In genomic region chr15:100592898-100593297, GRCh38 we compare ENCODE assay signal across 21 cellular contexts. TPM values are rescaled to one million over a fixed set of nuclear protein-coding genes. Genes with fewer than 3 reads are reported as not detected.
DNase-seq lines count a peak whose midpoint lies in the region; ATAC-seq, FAIRE-seq and TF ChIP-seq lines count a peak whose summit lies in the region.
"Had no signal": no experiment of that assay in that cellular context is flagged by ENCODE, and none has a peak within 500 bp of the region (broad histone marks: within the 10 kb centered on the region; RNA-seq: fewer than 3 reads in every experiment).

No MANE protein-coding gene starts in this region.

- peak overlapping the region; percentile 17 to 59 for H3K27ac Mint-ChIP-seq in natural killer cell
- peak overlapping the region in 1 of 2 donors; percentile 23 for H3K27ac Mint-ChIP-seq in natural killer cell treated with Interleukin-12 subunit alpha and Interleukin-12 subunit beta and Interleukin-15 and Interleukin-18, amount 100 ng/mL, for 72 hours
- peak overlapping the region; percentile 85 for H3K27ac Mint-ChIP-seq in T-helper 1 cell treated with Interleukin-12 subunit alpha and Interleukin-12 subunit beta and Interleukin-4 antibody, amounts not matched to agents 30 μg/mL and 1 μg/mL, for 36 hours
- peak overlapping the region; percentile 35 for H3K27ac Mint-ChIP-seq in central memory CD8-positive, alpha-beta T cell (ENCODE audit: low read depth)

- intact Hi-C loops in natural killer cell (cut with micrococcal nuclease) = no loop called here

- H3K27me3 Mint-ChIP-seq in natural killer cell (ENCODE audit: low read depth in 2 of 2) = no peaks in the 10 kb centered on the region
- no peaks in the 10 kb centered on the region for H3K27me3 Mint-ChIP-seq in natural killer cell treated with Interleukin-12 subunit alpha and Interleukin-12 subunit beta and Interleukin-15 and Interleukin-18, amount 100 ng/mL, for 72 hours
- no peaks in the 10 kb centered on the region for H3K27me3 Mint-ChIP-seq in T-helper 1 cell treated with Interleukin-12 subunit alpha and Interleukin-12 subunit beta and Interleukin-4 antibody, amounts not matched to agents 30 μg/mL and 1 μg/mL, for 36 hours (ENCODE audit: low read depth)
- H3K27me3 Mint-ChIP-seq in central memory CD8-positive, alpha-beta T cell = no peaks in the 10 kb centered on the region

- TF ChIP-seq CTCF in natural killer cell (IDR thresholded peaks at IDR 0.05) = no peak

- ATAC-seq in natural killer cell (no peak), HG02840 (IDR thresholded peaks at IDR 0.05; ENCODE audit: low FRiP score, unreplicated experiment) (no peak), GM21528 (IDR thresholded peaks at IDR 0.05; ENCODE audit: low FRiP score, unreplicated experiment) (no peak)
- no peak for ATAC-seq in natural killer cell treated with Interleukin-12 subunit alpha and Interleukin-12 subunit beta and Interleukin-15 and Interleukin-18, amount 100 ng/mL, for 72 hours
- ATAC-seq in central memory CD8-positive, alpha-beta T cell (replicated peaks; ENCODE audit: extremely low read depth, poor library complexity, severe bottlenecking) = no peak
- ATAC-seq: mucosa of descending colon, pancreas, PC-3 had no signal

- no peak overlapping the region for H3K4me3 Mint-ChIP-seq in natural killer cell
- no peak overlapping the region for H3K4me3 Mint-ChIP-seq in natural killer cell treated with Interleukin-12 subunit alpha and Interleukin-12 subunit beta and Interleukin-15 and Interleukin-18, amount 100 ng/mL, for 72 hours
- peak overlapping the region; percentile 54 for H3K4me3 Mint-ChIP-seq in T-helper 1 cell treated with Interleukin-12 subunit alpha and Interleukin-12 subunit beta and Interleukin-4 antibody, amounts not matched to agents 30 μg/mL and 1 μg/mL, for 36 hours
- no peak overlapping the region for H3K4me3 Mint-ChIP-seq in central memory CD8-positive, alpha-beta T cell

- H3K36me3 Mint-ChIP-seq in natural killer cell = no peaks in the 10 kb centered on the region
- peaks cover 15% of the 10 kb centered on the region for H3K36me3 Mint-ChIP-seq in natural killer cell treated with Interleukin-12 subunit alpha and Interleukin-12 subunit beta and Interleukin-15 and Interleukin-18, amount 100 ng/mL, for 72 hours
- H3K36me3 Mint-ChIP-seq in T-helper 1 cell treated with Interleukin-12 subunit alpha and Interleukin-12 subunit beta and Interleukin-4 antibody, amounts not matched to agents 30 μg/mL and 1 μg/mL, for 36 hours (ENCODE audit: low read depth) = peaks cover 51% of the 10 kb centered on the region
- peaks cover 5% of the 10 kb centered on the region for H3K36me3 Mint-ChIP-seq in central memory CD8-positive, alpha-beta T cell (ENCODE audit: insufficient read depth)

- DNase-seq in natural killer cell (no peak), frontal cortex (ENCODE audit: low spot score in 2 of 2) (no peak), NCI-H2081 (lab: John Stamatoyannopoulos, UW) (no peak)
- DNase-seq in natural killer cell treated with Interleukin-12 subunit alpha and Interleukin-12 subunit beta and Interleukin-15 and Interleukin-18, amount 100 ng/mL, for 72 hours (ENCODE audit: low spot score) = no peak
- no peak for DNase-seq in central memory CD8-positive, alpha-beta T cell (ENCODE audit: low spot score in 2 of 2)
- DNase-seq: activated CD4-positive, CD25-positive, alpha-beta regulatory T cell; AML-193; caudate nucleus; DMS153; KBM-7; kidney; mucosa of descending colon; NCI-H1417 treated with DMSO at 0.1 percent for 48 hours; NCI-H510A treated with DMSO at 0.1 percent for 48 hours; pancreas; PC-3; spleen had no signal

- H3K9me3 Mint-ChIP-seq in natural killer cell = no peaks in the 10 kb centered on the region
- no peaks in the 10 kb centered on the region for H3K9me3 Mint-ChIP-seq in natural killer cell treated with Interleukin-12 subunit alpha and Interleukin-12 subunit beta and Interleukin-15 and Interleukin-18, amount 100 ng/mL, for 72 hours
- H3K9me3 Mint-ChIP-seq in T-helper 1 cell treated with Interleukin-12 subunit alpha and Interleukin-12 subunit beta and Interleukin-4 antibody, amounts not matched to agents 30 μg/mL and 1 μg/mL, for 36 hours = peaks cover 32% of the 10 kb centered on the region
- no peaks in the 10 kb centered on the region for H3K9me3 Mint-ChIP-seq in central memory CD8-positive, alpha-beta T cell

- H3K4me1 Mint-ChIP-seq in natural killer cell = peaks cover 36 to 45% of the 10 kb centered on the region in 2 donors
- H3K4me1 Mint-ChIP-seq in natural killer cell treated with Interleukin-12 subunit alpha and Interleukin-12 subunit beta and Interleukin-15 and Interleukin-18, amount 100 ng/mL, for 72 hours (ENCODE audit: low read depth in 2 of 2) = peaks cover 39 to 45% of the 10 kb centered on the region in 2 donors
- peaks cover 50% of the 10 kb centered on the region for H3K4me1 Mint-ChIP-seq in T-helper 1 cell treated with Interleukin-12 subunit alpha and Interleukin-12 subunit beta and Interleukin-4 antibody, amounts not matched to agents 30 μg/mL and 1 μg/mL, for 36 hours (ENCODE audit: low read depth)
- peaks cover 49% of the 10 kb centered on the region for H3K4me1 Mint-ChIP-seq in central memory CD8-positive, alpha-beta T cell

- FAIRE-seq in frontal cortex (lab: Jason Lieb, UNC) = no peak
- FAIRE-seq: H54, kidney, pancreas had no signal

RNA-seq across cellular contexts. Expression of gene LINS1, which starts 9.1 kb away (rescaled TPM):
- total RNA-seq in natural killer cell = 10 to 100 TPM; 26.1 to 28.2 (median 26.7) TPM
- 10 to 100 TPM; 27.7 to 40.5 TPM for total RNA-seq in natural killer cell treated with Interleukin-12 subunit alpha and Interleukin-12 subunit beta and Interleukin-15 and Interleukin-18, amount 100 ng/mL, for 72 hours
- total RNA-seq in frontal cortex = 36.3 TPM

RNA-seq across cellular contexts. Expression of gene ASB7, which starts 9.5 kb away (rescaled TPM):
- 10 to 100 TPM; 16.1 to 23.1 (median 20.5) TPM for total RNA-seq in natural killer cell
- total RNA-seq in natural killer cell treated with Interleukin-12 subunit alpha and Interleukin-12 subunit beta and Interleukin-15 and Interleukin-18, amount 100 ng/mL, for 72 hours = 10 to 100 TPM; 18.9 to 19.2 TPM
- total RNA-seq in frontal cortex = 21.2 TPM
